In the genomic region with DNA sequence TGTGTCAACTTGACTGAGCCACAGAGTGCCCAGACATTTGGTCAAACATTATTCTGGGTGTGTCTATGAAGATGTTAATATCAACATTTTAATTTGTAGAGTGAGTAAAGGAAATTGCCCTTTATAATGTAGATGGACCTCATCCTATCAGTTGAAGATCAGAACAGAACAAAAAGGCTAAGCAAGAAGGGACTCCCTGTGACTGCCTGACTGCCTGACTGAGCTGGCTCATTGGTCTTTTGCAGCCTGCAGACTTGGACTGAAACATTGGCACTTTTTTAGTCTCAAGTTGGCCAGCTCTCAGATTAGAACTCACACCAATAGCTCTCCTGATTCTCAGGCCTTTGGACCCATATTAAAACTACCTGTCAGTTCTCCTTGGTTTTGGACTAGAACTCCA, we compare ENCODE assay signal across 31 cellular contexts.
"Had no signal": no experiment of that assay in that cellular context is flagged by ENCODE, and none has a peak within 500 bp of the region (broad histone marks: within the 10 kb centered on the region; RNA-seq: fewer than 3 reads in every experiment).

No MANE protein-coding gene starts in this region.

- H3K27me3 ChIP-seq: ascending aorta, breast epithelium, cardiac muscle cell, colonic mucosa, esophagus squamous epithelium, gastroesophageal sphincter, heart right ventricle, hepatocyte had no signal

- H3K4me3 ChIP-seq: ascending aorta, breast epithelium, cardiac muscle cell, colonic mucosa, esophagus squamous epithelium, gastroesophageal sphincter, heart right ventricle, hepatocyte had no signal

- ATAC-seq: activated naive CD4-positive, alpha-beta T cell treated with anti-CD3 and anti-CD28 coated beads, Interleukin-2, amount 50 U/mL, for 72 hours; activated T-cell treated with anti-CD3 and anti-CD28 coated beads, Interleukin-2, amount 50 U/mL, for 72 hours; gastroesophageal sphincter; heart right ventricle had no signal

- H3K4me1 ChIP-seq: ascending aorta, breast epithelium, colonic mucosa, esophagus squamous epithelium, gastroesophageal sphincter, heart right ventricle had no signal

- H3K79me2 ChIP-seq: hepatocyte had no signal

- H2AFZ ChIP-seq: hepatocyte had no signal

- H3K9me3 ChIP-seq: ascending aorta, breast epithelium, colonic mucosa, esophagus squamous epithelium, gastroesophageal sphincter had no signal

- H3K4me2 ChIP-seq: hepatocyte had no signal

- H3K27ac ChIP-seq: ascending aorta, breast epithelium, cardiac muscle cell, colonic mucosa, epithelial cell of prostate, esophagus squamous epithelium, gastroesophageal sphincter, heart right ventricle, hepatocyte, WERI-Rb-1 had no signal

- FAIRE-seq: endometrium, endothelial cell of umbilical vein had no signal

- DNase-seq: activated CD4-positive, alpha-beta memory T cell treated with anti-CD3 and anti-CD28 coated beads, Interleukin-2, amount 10 ng/mL, durations not matched to agents 7 days and 5 days; activated CD4-positive, alpha-beta T cell treated with anti-CD3 and anti-CD28 coated beads for 1 hour; activated CD4-positive, alpha-beta T cell treated with anti-CD3 and anti-CD28 coated beads for 4 hours; activated CD4-positive, alpha-beta T cell treated with anti-CD3 and anti-CD28 coated beads, Interleukin-2, amount 10 ng/mL, durations not matched to agents 7 days and 5 days; activated CD4-positive, alpha-beta T cell treated with anti-CD3 and anti-CD28 coated beads, Interleukin-2, amount 50 U/mL, for 4 hours; activated CD8-positive, alpha-beta memory T cell treated with anti-CD3 and anti-CD28 coated beads, Interleukin-2, amount 50 U/mL, for 48 hours; activated gamma-delta T cell; activated naive CD4-positive, alpha-beta T cell; activated naive CD4-positive, alpha-beta T cell treated with anti-CD3 and anti-CD28 coated beads, Interleukin-2, amount 10 ng/mL, durations not matched to agents 7 days and 5 days; activated naive CD8-positive, alpha-beta T cell treated with anti-CD3 and anti-CD28 coated beads, Interleukin-2, amount 10 ng/mL, durations not matched to agents 7 days and 5 days; activated T-cell treated with anti-CD3 and anti-CD28 coated beads for 4 hours; activated T-cell treated with anti-CD3 and anti-CD28 coated beads, Interleukin-2, amount 50 U/mL, for 24 hours; activated T-cell treated with anti-CD3 and anti-CD28 coated beads, Interleukin-2, amount 50 U/mL, for 72 hours; central memory CD4-positive, alpha-beta T cell; cerebellar nuclear complex; colonic mucosa; effector CD8-positive, alpha-beta T cell; esophagus squamous epithelium; foreskin melanocyte; heart right ventricle; T1000; WERI-Rb-1 had no signal

- H3K36me3 ChIP-seq: ascending aorta, breast epithelium, cardiac muscle cell, colonic mucosa, esophagus squamous epithelium, gastroesophageal sphincter, heart right ventricle, WERI-Rb-1 had no signal
